Comparison of ENCODE assay signal across 11 cellular contexts in the genomic region with DNA sequence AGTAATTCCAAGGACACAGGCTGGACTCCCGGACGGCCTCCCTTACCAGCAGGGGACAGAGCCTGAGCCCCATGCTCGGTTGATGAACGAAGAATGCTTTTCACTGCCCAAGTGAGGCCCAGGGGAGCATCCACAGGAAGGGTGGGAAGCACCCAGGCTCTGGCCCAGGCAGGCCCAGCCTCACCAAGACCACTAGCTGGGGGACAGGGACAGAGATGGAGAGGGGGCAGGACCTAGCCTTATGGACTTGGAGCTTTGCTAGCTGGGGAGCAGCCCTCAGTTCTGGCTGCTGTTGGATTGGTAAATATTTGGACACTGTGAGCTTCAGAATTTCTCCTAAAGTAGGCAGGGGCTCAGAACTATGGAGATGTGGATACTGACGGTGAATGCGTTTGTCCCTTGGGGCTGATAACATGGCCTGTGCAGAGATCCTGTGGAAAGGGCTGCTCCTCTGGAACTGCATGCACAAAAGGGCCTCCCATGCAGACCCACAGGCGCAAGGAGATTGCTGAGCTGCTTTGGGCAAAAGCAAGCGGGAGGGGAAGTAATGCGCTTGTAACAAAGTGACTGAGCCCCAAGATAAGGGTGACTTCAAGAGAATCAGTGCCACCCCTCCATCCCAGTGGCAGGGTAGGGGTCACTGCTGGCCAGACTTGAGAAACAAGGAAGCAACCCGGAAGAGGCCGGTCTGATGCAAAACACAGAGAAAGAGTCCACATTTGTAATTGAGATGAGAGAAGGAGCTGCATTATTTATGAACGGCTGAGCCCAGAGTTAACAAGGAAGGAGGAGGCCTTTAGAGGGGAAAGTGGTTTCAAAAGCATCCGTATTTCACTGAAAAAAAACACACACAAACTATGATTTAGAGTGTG.
DNase-seq lines count a peak whose midpoint lies in the region; ATAC-seq and TF ChIP-seq lines count a peak whose summit lies in the region.
"Had no signal": no experiment of that assay in that cellular context is flagged by ENCODE, and none has a peak within 500 bp of the region (broad histone marks: within the 10 kb centered on the region; RNA-seq: fewer than 3 reads in every experiment).

No MANE protein-coding gene starts in this region.

- H3K9me3 ChIP-seq in CD8-positive, alpha-beta memory T cell (ENCODE audit: low read length): no peaks in the 10 kb centered on the region

- no peaks in the 10 kb centered on the region for H3K9me3 Mint-ChIP-seq in activated CD8-positive, alpha-beta memory T cell treated with anti-CD3 and anti-CD28 coated beads, Interleukin-2, amount 10 ng/mL, durations not matched to agents 7 days and 5 days (ENCODE audit: low read depth)
- H3K9me3 Mint-ChIP-seq in T-helper 1 cell treated with Interleukin-12 subunit alpha and Interleukin-12 subunit beta and Interleukin-4 antibody, amounts not matched to agents 30 μg/mL and 1 μg/mL, for 36 hours: peaks cover 4% of the 10 kb centered on the region
- peaks cover 5 to 7% of the 10 kb centered on the region in 2 donors for H3K9me3 Mint-ChIP-seq in stimulated activated naive B cell treated with anti-CD40 and anti-IgM and Interleukin-4, amounts not matched to agents 10 μg/mL and 1 μg/mL and 100 μg/mL, for 72 hours
- no peaks in the 10 kb centered on the region for H3K9me3 Mint-ChIP-seq in CD8-positive, alpha-beta memory T cell
- H3K9me3 Mint-ChIP-seq: central memory CD8-positive, alpha-beta T cell had no signal

- H3K4me1 Mint-ChIP-seq in activated CD8-positive, alpha-beta memory T cell treated with anti-CD3 and anti-CD28 coated beads, Interleukin-2, amount 10 ng/mL, durations not matched to agents 7 days and 5 days: peaks cover 21% of the 10 kb centered on the region
- peaks cover 12% of the 10 kb centered on the region for H3K4me1 Mint-ChIP-seq in T-helper 1 cell treated with Interleukin-12 subunit alpha and Interleukin-12 subunit beta and Interleukin-4 antibody, amounts not matched to agents 30 μg/mL and 1 μg/mL, for 36 hours (ENCODE audit: low read depth)
- H3K4me1 Mint-ChIP-seq in stimulated activated naive B cell treated with anti-CD40 and anti-IgM and Interleukin-4, amounts not matched to agents 10 μg/mL and 1 μg/mL and 100 μg/mL, for 72 hours: peaks cover 36 to 44% of the 10 kb centered on the region in 2 donors
- peaks cover 4 to 7% (median 5%) of the 10 kb centered on the region in 3 donors for H3K4me1 Mint-ChIP-seq in CD8-positive, alpha-beta memory T cell
- H3K4me1 Mint-ChIP-seq: central memory CD8-positive, alpha-beta T cell had no signal

- intact Hi-C loops in head of caudate nucleus (cut with DNase I): no loop called here

- no peak for DNase-seq in activated CD8-positive, alpha-beta memory T cell treated with anti-CD3 and anti-CD28 coated beads, Interleukin-2, amount 10 ng/mL, durations not matched to agents 7 days and 5 days
- DNase-seq in activated CD8-positive, alpha-beta memory T cell treated with anti-CD3 and anti-CD28 coated beads, Interleukin-2, amount 50 U/mL, for 48 hours: no peak
- DNase-seq in fibroblast of the aortic adventitia (ENCODE audit: low read depth) (peak; percentile 25), NCI-H2196 treated with DMSO at 0.1 percent for 48 hours (lab: John Stamatoyannopoulos, UW; ENCODE audit: unreplicated experiment) (no peak), head of caudate nucleus (no peak)
- DNase-seq in stimulated activated naive B cell treated with anti-CD40 and anti-IgM and Interleukin-4, amounts not matched to agents 10 μg/mL and 1 μg/mL and 100 μg/mL, for 72 hours: no peak
- DNase-seq in CD8-positive, alpha-beta memory T cell: no peak
- DNase-seq: HCEC 1CT, left colon had no signal

- CTCF ChIA-PET in activated CD8-positive, alpha-beta memory T cell treated with anti-CD3 and anti-CD28 coated beads, Interleukin-2, amount 10 ng/mL, durations not matched to agents 7 days and 5 days (lab: Charles Lee): interaction anchor here (0.8 kb wide), 1 partner anchor 9 kb away, joined by 3 read pairs; no protein-coding TSS in a partner anchor
- CTCF ChIA-PET in CD8-positive, alpha-beta memory T cell (lab: Charles Lee): no interaction called here

- no peaks in the 10 kb centered on the region for H3K36me3 ChIP-seq in CD8-positive, alpha-beta memory T cell (ENCODE audit: insufficient read depth, low read length)

- H3K4me3 Mint-ChIP-seq in activated CD8-positive, alpha-beta memory T cell treated with anti-CD3 and anti-CD28 coated beads, Interleukin-2, amount 10 ng/mL, durations not matched to agents 7 days and 5 days: no peak overlapping the region
- H3K4me3 Mint-ChIP-seq in T-helper 1 cell treated with Interleukin-12 subunit alpha and Interleukin-12 subunit beta and Interleukin-4 antibody, amounts not matched to agents 30 μg/mL and 1 μg/mL, for 36 hours: no peak overlapping the region
- peak overlapping the region; percentile 49 to 64 for H3K4me3 Mint-ChIP-seq in stimulated activated naive B cell treated with anti-CD40 and anti-IgM and Interleukin-4, amounts not matched to agents 10 μg/mL and 1 μg/mL and 100 μg/mL, for 72 hours
- no peak overlapping the region for H3K4me3 Mint-ChIP-seq in CD8-positive, alpha-beta memory T cell
- H3K4me3 Mint-ChIP-seq: central memory CD8-positive, alpha-beta T cell had no signal

- H3K27me3 Mint-ChIP-seq in activated CD8-positive, alpha-beta memory T cell treated with anti-CD3 and anti-CD28 coated beads, Interleukin-2, amount 10 ng/mL, durations not matched to agents 7 days and 5 days: peaks cover 15% of the 10 kb centered on the region
- peaks cover 8% of the 10 kb centered on the region for H3K27me3 Mint-ChIP-seq in T-helper 1 cell treated with Interleukin-12 subunit alpha and Interleukin-12 subunit beta and Interleukin-4 antibody, amounts not matched to agents 30 μg/mL and 1 μg/mL, for 36 hours (ENCODE audit: low read depth)
- no peaks in the 10 kb centered on the region for H3K27me3 Mint-ChIP-seq in stimulated activated naive B cell treated with anti-CD40 and anti-IgM and Interleukin-4, amounts not matched to agents 10 μg/mL and 1 μg/mL and 100 μg/mL, for 72 hours
- peaks cover 0 to 28% of the 10 kb centered on the region in 2 donors for H3K27me3 Mint-ChIP-seq in CD8-positive, alpha-beta memory T cell

- H3K4me1 ChIP-seq in CD8-positive, alpha-beta memory T cell (ENCODE audit: insufficient read depth, low read length): peaks cover 16% of the 10 kb centered on the region

- no peak overlapping the region for H3K4me3 ChIP-seq in fibroblast of the aortic adventitia (ENCODE audit: low read depth, low read length)
- no peak overlapping the region for H3K4me3 ChIP-seq in CD8-positive, alpha-beta memory T cell (ENCODE audit: low read length)

- TF ChIP-seq CTCF in fibroblast of the aortic adventitia (IDR thresholded peaks at IDR 0.05; ENCODE audit: insufficient read depth, low read length): no peak

- no peaks in the 10 kb centered on the region for H3K27me3 ChIP-seq in CD8-positive, alpha-beta memory T cell (ENCODE audit: insufficient read depth, low read length, poor library complexity, severe bottlenecking)

- H3K36me3 Mint-ChIP-seq in activated CD8-positive, alpha-beta memory T cell treated with anti-CD3 and anti-CD28 coated beads, Interleukin-2, amount 10 ng/mL, durations not matched to agents 7 days and 5 days: peaks cover 3% of the 10 kb centered on the region
- H3K36me3 Mint-ChIP-seq in T-helper 1 cell treated with Interleukin-12 subunit alpha and Interleukin-12 subunit beta and Interleukin-4 antibody, amounts not matched to agents 30 μg/mL and 1 μg/mL, for 36 hours (ENCODE audit: low read depth): peaks cover 1% of the 10 kb centered on the region
- H3K36me3 Mint-ChIP-seq in stimulated activated naive B cell treated with anti-CD40 and anti-IgM and Interleukin-4, amounts not matched to agents 10 μg/mL and 1 μg/mL and 100 μg/mL, for 72 hours: peaks cover 20 to 44% of the 10 kb centered on the region in 2 donors
- no peaks in the 10 kb centered on the region for H3K36me3 Mint-ChIP-seq in CD8-positive, alpha-beta memory T cell

- POLR2A ChIA-PET in CD8-positive, alpha-beta memory T cell (lab: Charles Lee): no interaction called here

- ATAC-seq in activated CD8-positive, alpha-beta memory T cell treated with anti-CD3 and anti-CD28 coated beads, Interleukin-2, amount 10 ng/mL, durations not matched to agents 7 days and 5 days: peak; percentile 73
- ATAC-seq in stimulated activated naive B cell treated with anti-CD40 and anti-IgM and Interleukin-4, amounts not matched to agents 10 μg/mL and 1 μg/mL and 100 μg/mL, for 72 hours (replicated peaks): peak; percentile 51 to 63
- ATAC-seq: left colon had no signal

- no peak overlapping the region for H3K27ac ChIP-seq in CD8-positive, alpha-beta memory T cell (ENCODE audit: low read depth, low read length)

- peak overlapping the region; percentile 60 for H3K27ac Mint-ChIP-seq in activated CD8-positive, alpha-beta memory T cell treated with anti-CD3 and anti-CD28 coated beads, Interleukin-2, amount 10 ng/mL, durations not matched to agents 7 days and 5 days
- peak overlapping the region; percentile 63 for H3K27ac Mint-ChIP-seq in T-helper 1 cell treated with Interleukin-12 subunit alpha and Interleukin-12 subunit beta and Interleukin-4 antibody, amounts not matched to agents 30 μg/mL and 1 μg/mL, for 36 hours
- H3K27ac Mint-ChIP-seq in stimulated activated naive B cell treated with anti-CD40 and anti-IgM and Interleukin-4, amounts not matched to agents 10 μg/mL and 1 μg/mL and 100 μg/mL, for 72 hours: peak overlapping the region; percentile 86
- H3K27ac Mint-ChIP-seq in CD8-positive, alpha-beta memory T cell: peak overlapping the region in 1 of 8 donors; percentile 53

Comparison
In these comparisons a context has a peak if more than half of its experiments do, and no peak if none do; other contexts are left out.
1. H3K4me3 Mint-ChIP-seq: peak in stimulated activated naive B cell treated with anti-CD40 and anti-IgM and Interleukin-4, amounts not matched to agents 10 μg/mL and 1 μg/mL and 100 μg/mL, for 72 hours (2 of 2); none in activated CD8-positive, alpha-beta memory T cell treated with anti-CD3 and anti-CD28 coated beads, Interleukin-2, amount 10 ng/mL, durations not matched to agents 7 days and 5 days (single experiment), T-helper 1 cell treated with Interleukin-12 subunit alpha and Interleukin-12 subunit beta and Interleukin-4 antibody, amounts not matched to agents 30 μg/mL and 1 μg/mL, for 36 hours (single experiment) and CD8-positive, alpha-beta memory T cell (0 of 7).